ENCODE assay signal across 8 cellular contexts in genomic region chr1:27300341-27301051, GRCh38. TPM values are rescaled to one million over a fixed set of nuclear protein-coding genes. Genes with fewer than 3 reads are reported as not detected.
DNase-seq lines count a peak whose midpoint lies in the region; ATAC-seq and TF ChIP-seq lines count a peak whose summit lies in the region.

No MANE protein-coding gene starts in this region.

- H3K36me3 ChIP-seq in stomach smooth muscle (ENCODE audit: control insufficient read depth in 2 of 2, insufficient read depth in 2 of 2, low read length in 2 of 2) = peaks cover 33 to 48% of the 10 kb centered on the region in 2 donors

- H3K9ac ChIP-seq in stomach smooth muscle (ENCODE audit: low read length in 2 of 2) = peak overlapping the region; percentile 58 to 59

- H3K9me3 ChIP-seq in stomach smooth muscle (ENCODE audit: control insufficient read depth in 2 of 2, low read length in 2 of 2) = no peaks in the 10 kb centered on the region

- TF ChIP-seq CTCF in GM12864 (IDR thresholded peaks at IDR 0.05; ENCODE audit: low read depth, low read length, missing control alignments) (peak; percentile 100), foreskin fibroblast (IDR thresholded peaks at IDR 0.05; ENCODE audit: low read depth, low read length) (peak; percentile 88)

- ATAC-seq in HG03469 (IDR thresholded peaks at IDR 0.05; ENCODE audit: unreplicated experiment) = no peak

- DNase-seq in GM12864 (ENCODE audit: low read depth) = peak; percentile 49
- peak; percentile 88 for DNase-seq in M059J (ENCODE audit: low read depth)
- peak; percentile 77 for DNase-seq in SIG-M5 treated with dmso at 0.1 percent for 504 hours (lab: John Stamatoyannopoulos, UW; ENCODE audit: unreplicated experiment)
- DNase-seq in activated gamma-delta T cell treated with Interleukin-2 at 50 U/mL for 16 hours = peak; percentile 72
- peak; percentile 87 to 97 for DNase-seq in foreskin fibroblast
- DNase-seq in non-pigmented ciliary epithelial cell (ENCODE audit: low read depth) = peak; percentile 82

- no peaks in the 10 kb centered on the region for H3K27me3 ChIP-seq in stomach smooth muscle (ENCODE audit: control insufficient read depth in 1 of 2, insufficient read depth in 2 of 2, low read length in 2 of 2)

- H3K27ac ChIP-seq in stomach smooth muscle (ENCODE audit: low read length) = peak overlapping the region; percentile 94

- H3K4me3 ChIP-seq in GM12864 (ENCODE audit: low read depth, low read length) (no peak overlapping the region), foreskin fibroblast (ENCODE audit: low read depth in 1 of 2, low read length in 2 of 2) (no peak overlapping the region), stomach smooth muscle (ENCODE audit: low read length in 2 of 2) (no peak overlapping the region)

- H3K4me1 ChIP-seq in stomach smooth muscle (ENCODE audit: control insufficient read depth, insufficient read depth, low read length) = peaks cover 43% of the 10 kb centered on the region

RNA-seq across cellular contexts. Expression of gene TMEM222, which starts 21.5 kb away (rescaled TPM):
- total RNA-seq in M059J (2014; rRNA removed; shearing (Covaris generic)) = 48.6 and 52.2 TPM in 2 replicates

RNA-seq across cellular contexts. Expression of gene SYTL1, which starts 41.3 kb away (rescaled TPM):
- total RNA-seq in M059J (2014; rRNA removed; shearing (Covaris generic)) = 1.4 and 2.9 TPM in 2 replicates
